In the genomic region with DNA sequence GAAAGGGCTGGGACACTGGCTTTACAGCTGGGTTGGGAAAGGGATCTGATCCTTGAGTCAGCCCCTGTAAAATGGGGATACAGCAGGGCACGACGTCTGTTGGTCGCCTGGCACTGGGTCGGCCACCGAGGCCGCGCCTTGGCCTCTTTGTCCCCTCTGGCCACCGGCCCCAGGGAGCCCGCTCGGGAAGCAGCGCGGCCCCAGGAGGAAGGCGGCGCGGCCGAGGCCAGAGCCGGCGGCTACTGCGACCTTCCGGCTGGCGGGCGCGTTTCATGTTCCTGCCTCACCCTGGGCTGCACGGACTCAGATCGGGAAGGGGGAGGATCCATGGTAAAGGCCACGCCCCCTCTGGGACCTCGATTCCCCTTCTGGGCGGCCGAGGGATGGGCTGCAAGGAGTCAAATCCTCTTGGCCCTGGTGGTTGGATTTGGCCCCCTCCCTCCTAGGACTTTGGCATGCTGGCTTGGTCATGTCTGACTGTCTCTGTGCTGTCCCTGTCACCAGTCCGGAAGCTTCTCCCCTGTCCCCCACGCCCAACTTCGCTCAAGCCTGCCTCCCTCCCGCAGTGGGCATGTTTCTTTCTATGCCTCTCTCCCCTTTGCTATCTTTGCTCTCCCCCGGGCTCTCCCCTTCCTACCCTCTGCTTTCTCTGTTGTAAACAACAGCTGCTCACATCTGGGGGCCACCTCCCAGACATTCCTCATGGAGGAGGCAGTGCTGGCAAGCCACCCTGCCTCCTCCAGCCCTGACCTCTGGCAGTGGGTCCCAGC, we compare ENCODE assay signal across 8 cellular contexts. TPM values are rescaled to one million over a fixed set of nuclear protein-coding genes. Genes with fewer than 3 reads are reported as not detected.
DNase-seq lines count a peak whose midpoint lies in the region; ATAC-seq and FAIRE-seq lines count a peak whose summit lies in the region.

No MANE protein-coding gene starts in this region.

- peak overlapping the region; percentile 41 for H3K27ac Mint-ChIP-seq in central memory CD8-positive, alpha-beta T cell (ENCODE audit: low read depth)
- no peak overlapping the region for H3K27ac Mint-ChIP-seq in stimulated activated memory B cell treated with anti-CD40 and anti-IgM and Interleukin-4, amounts not matched to agents 10 μg/mL and 1 μg/mL and 100 μg/mL, for 72 hours

- H3K36me3 Mint-ChIP-seq in central memory CD8-positive, alpha-beta T cell (ENCODE audit: insufficient read depth) = peaks cover 18% of the 10 kb centered on the region
- H3K36me3 Mint-ChIP-seq in stimulated activated memory B cell treated with anti-CD40 and anti-IgM and Interleukin-4, amounts not matched to agents 10 μg/mL and 1 μg/mL and 100 μg/mL, for 72 hours = no peaks in the 10 kb centered on the region

- 18 to 20% (median 19%) methylated on average over 26 to 33 of the region's 34 CpGs for WGBS in small intestine, 3 donors

- ATAC-seq in central memory CD8-positive, alpha-beta T cell (replicated peaks; ENCODE audit: extremely low read depth, poor library complexity, severe bottlenecking) = no peak
- ATAC-seq in GM21360 (IDR thresholded peaks at IDR 0.05; ENCODE audit: unreplicated experiment) = no peak
- no peak for ATAC-seq in stimulated activated memory B cell treated with anti-CD40 and anti-IgM and Interleukin-4, amounts not matched to agents 10 μg/mL and 1 μg/mL and 100 μg/mL, for 72 hours

- no peaks in the 10 kb centered on the region for H3K9me3 Mint-ChIP-seq in central memory CD8-positive, alpha-beta T cell
- H3K9me3 Mint-ChIP-seq in stimulated activated memory B cell treated with anti-CD40 and anti-IgM and Interleukin-4, amounts not matched to agents 10 μg/mL and 1 μg/mL and 100 μg/mL, for 72 hours = no peaks in the 10 kb centered on the region

- H3K27me3 Mint-ChIP-seq in central memory CD8-positive, alpha-beta T cell = no peaks in the 10 kb centered on the region
- H3K27me3 Mint-ChIP-seq in stimulated activated memory B cell treated with anti-CD40 and anti-IgM and Interleukin-4, amounts not matched to agents 10 μg/mL and 1 μg/mL and 100 μg/mL, for 72 hours = no peaks in the 10 kb centered on the region

- H3K27me3 ChIP-seq in HUES48 (ENCODE audit: control insufficient read depth, insufficient read depth, low read length) (peaks cover 17% of the 10 kb centered on the region), small intestine (ENCODE audit: control insufficient read depth in 2 of 2, insufficient read depth in 2 of 2, low read length in 2 of 2) (no peaks in the 10 kb centered on the region)

- no peak for FAIRE-seq in small intestine (lab: Jason Lieb, UNC)

- H3K27ac ChIP-seq in HUES48 (ENCODE audit: low read depth, low read length) (peak overlapping the region; percentile 45), small intestine (ENCODE audit: low read depth in 1 of 2, low read length in 1 of 2) (peak overlapping the region in 1 of 2 donors; percentile 85)

- no peak overlapping the region for H3K4me3 Mint-ChIP-seq in central memory CD8-positive, alpha-beta T cell
- no peak overlapping the region for H3K4me3 Mint-ChIP-seq in stimulated activated memory B cell treated with anti-CD40 and anti-IgM and Interleukin-4, amounts not matched to agents 10 μg/mL and 1 μg/mL and 100 μg/mL, for 72 hours

- peaks cover 6% of the 10 kb centered on the region for H3K4me1 Mint-ChIP-seq in central memory CD8-positive, alpha-beta T cell
- H3K4me1 Mint-ChIP-seq in stimulated activated memory B cell treated with anti-CD40 and anti-IgM and Interleukin-4, amounts not matched to agents 10 μg/mL and 1 μg/mL and 100 μg/mL, for 72 hours = peaks cover 3% of the 10 kb centered on the region

- DNase-seq in central memory CD8-positive, alpha-beta T cell (ENCODE audit: low spot score in 2 of 2) = no peak
- peak; percentile 95 for DNase-seq in islet precursor cell
- DNase-seq in small intestine = peak; percentile 64
- no peak for DNase-seq in NAMALWA (ENCODE audit: low spot score)
- no peak for DNase-seq in activated naive CD4-positive, alpha-beta T cell (lab: John Stamatoyannopoulos, UW)

- H3K36me3 ChIP-seq in HUES48 (ENCODE audit: control insufficient read depth, insufficient read depth, low read length) (no peaks in the 10 kb centered on the region), small intestine (ENCODE audit: control insufficient read depth in 2 of 2, insufficient read depth in 2 of 2, low read length in 2 of 2) (no peaks in the 10 kb centered on the region)

- peak overlapping the region; percentile 27; the same call in 1 of the 2 replicates for H3K9ac ChIP-seq in HUES48 (ENCODE audit: low read depth, low read length)

- H3K9me3 ChIP-seq in HUES48 (ENCODE audit: control insufficient read depth, insufficient read depth, low read length) = no peaks in the 10 kb centered on the region
- no peaks in the 10 kb centered on the region for H3K9me3 ChIP-seq in small intestine (ENCODE audit: control insufficient read depth, low read depth)

- H3K4me1 ChIP-seq in HUES48 (ENCODE audit: control insufficient read depth, insufficient read depth, low read length) (peaks cover 14% of the 10 kb centered on the region), small intestine (ENCODE audit: control insufficient read depth in 2 of 2, insufficient read depth in 1 of 2, low read depth in 1 of 2, low read length in 1 of 2) (no peaks in the 10 kb centered on the region)

- H3K4me3 ChIP-seq in HUES48 (ENCODE audit: low read depth, low read length) = peak overlapping the region; percentile 51
- peak overlapping the region in 1 of 2 donors; percentile 28 for H3K4me3 ChIP-seq in small intestine (ENCODE audit: low read depth in 1 of 2, low read length in 2 of 2)

RNA-seq across cellular contexts. Expression of gene FPGS, which starts 25.8 kb away (rescaled TPM):
- 10 to 100 TPM; 24.4 to 45.8 (median 33.8) TPM for polyA plus RNA-seq in small intestine

RNA-seq across cellular contexts. Expression of gene ENG, which starts 26.0 kb away (rescaled TPM):
- 10 to 100 TPM in 1 of 3 donors, 1 to 10 TPM in 2; 3.1 to 84.0 (median 5.7) TPM for polyA plus RNA-seq in small intestine

RNA-seq across cellular contexts. Expression of gene CDK9, which starts 42.6 kb away (rescaled TPM):
- polyA plus RNA-seq in small intestine = 10 to 100 TPM; 34.0 to 35.1 (median 34.2) TPM

RNA-seq across cellular contexts. Expression of gene AK1, which starts 49.0 kb away (rescaled TPM):
- 10 to 100 TPM; 50.8 to 60.6 (median 52.5) TPM for polyA plus RNA-seq in small intestine

RNA-seq across cellular contexts. Expression of gene SH2D3C, which starts 50.0 kb away (rescaled TPM):
- polyA plus RNA-seq in small intestine = 10 to 100 TPM in 1 of 3 donors, 1 to 10 TPM in 1, under 1 TPM in 1; 0.67 to 12.6 (median 3.8) TPM

Comparison
In these comparisons a context has a peak if more than half of its experiments do, and no peak if none do; other contexts are left out.
1. DNase-seq: peak in islet precursor cell (single experiment) and small intestine (single experiment); none in central memory CD8-positive, alpha-beta T cell (0 of 2), NAMALWA (single experiment) and activated naive CD4-positive, alpha-beta T cell (0 of 4).